In the genomic region with DNA sequence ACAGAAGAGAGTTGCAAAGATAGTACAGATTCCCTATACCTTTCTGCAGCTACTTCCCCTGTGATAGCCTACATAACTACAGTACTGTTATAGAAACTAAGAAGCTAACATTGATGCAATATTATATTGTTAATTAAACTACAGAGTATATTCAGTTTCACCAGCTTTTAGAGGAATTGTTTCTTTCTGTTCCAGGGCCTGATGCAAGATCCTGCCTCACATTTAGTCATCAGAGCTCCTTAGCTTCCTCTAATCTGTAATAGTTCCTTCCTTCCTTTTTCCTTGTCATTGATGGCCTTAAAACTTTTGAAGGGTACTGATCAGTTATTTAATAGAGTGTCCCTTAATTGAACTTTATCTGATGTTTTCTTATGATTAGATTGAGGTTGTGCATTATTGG, we compare ENCODE assay signal across 19 cellular contexts. TPM values are rescaled to one million over a fixed set of nuclear protein-coding genes. Genes with fewer than 3 reads are reported as not detected.
A peak's percentile ranks its signal among the peaks of the same experiment; 100 is the strongest.
DNase-seq lines count a peak whose midpoint lies in the region; ATAC-seq and TF ChIP-seq lines count a peak whose summit lies in the region.
"Had no signal": no experiment of that assay in that cellular context is flagged by ENCODE, and none has a peak within 500 bp of the region (broad histone marks: within the 10 kb centered on the region; RNA-seq: fewer than 3 reads in every experiment).

No MANE protein-coding gene starts in this region.

- ATAC-seq in GM18867 (IDR thresholded peaks at IDR 0.05; ENCODE audit: unreplicated experiment): no peak
- ATAC-seq: GM12878, natural killer cell had no signal

- peak overlapping the region in 5 of 8 donors; percentile 23 to 69 (median 62) for H3K27ac ChIP-seq in spleen
- H3K27ac ChIP-seq: coronary artery had no signal

- H3K4me1 ChIP-seq in spleen: peaks cover 0 to 16% (median 4%) of the 10 kb centered on the region in 6 donors

- no peak for TF ChIP-seq CTCF in spleen (IDR thresholded peaks at IDR 0.05 in 8 of 11, conservative IDR thresholded peaks at IDR 0.05 in 3 of 11)

- no peak for TF ChIP-seq POLR2A in spleen (IDR thresholded peaks at IDR 0.05)

- no peaks in the 10 kb centered on the region for H3K27me3 ChIP-seq in spleen (replicated peaks in 1 of 7)

- intact Hi-C loops in spleen (cut with DNase I; ENCODE audit: low total_unique reads): no loop called here

- H3K4me3 ChIP-seq in spleen: no peak overlapping the region
- H3K4me3 ChIP-seq: coronary artery, GM12878 had no signal

- no peaks in the 10 kb centered on the region for H3K36me3 ChIP-seq in spleen

- peak; percentile 21 to 40 for DNase-seq in Kasumi-1 (lab: John Stamatoyannopoulos, UW)
- DNase-seq in SIG-M5 treated with dmso at 0.1 percent for 504 hours (lab: John Stamatoyannopoulos, UW; ENCODE audit: unreplicated experiment): peak; percentile 64
- DNase-seq in fibroblast of gingiva (ENCODE audit: low read depth): peak; percentile 3
- DNase-seq in spleen: no peak
- DNase-seq in inferior parietal cortex (ENCODE audit: extremely low spot score): no peak
- DNase-seq in activated CD4-positive, alpha-beta T cell treated with anti-CD3 and anti-CD28 coated beads, Interleukin-2, amount 50 U/mL, for 1 hour: no peak
- DNase-seq: activated CD4-positive, alpha-beta memory T cell treated with anti-CD3 and anti-CD28 coated beads for 36 hours; activated naive CD4-positive, alpha-beta T cell treated with anti-CD3 and anti-CD28 coated beads, Interleukin-2, amount 50 U/mL, for 16 hours; erythroblast; islet precursor cell; mesendoderm; natural killer cell; NCI-H1694; NCI-H2227 treated with DMSO at 0.1 percent for 48 hours; small intestine; stimulated activated CD8-positive, alpha-beta memory T cell treated with anti-CD3 and anti-CD28 coated beads, Interleukin-4, amount 100 ng/mL, for 48 hours had no signal

- H3K9me3 ChIP-seq in spleen: no peaks in the 10 kb centered on the region

RNA-seq across cellular contexts. Expression of a gene that starts 56.8 kb away (rescaled TPM):
- 10 to 100 TPM in 4 of 7 donors, 1 to 10 TPM in 3; 5.1 to 17.3 (median 11.1) TPM for total RNA-seq in spleen
- polyA plus RNA-seq in spleen: 10 to 100 TPM; 11.3 to 18.7 (median 13.8) TPM

Comparison
In these comparisons a context has a peak if more than half of its experiments do, and no peak if none do; other contexts are left out.
1. DNase-seq: peak in Kasumi-1 (2 of 2), SIG-M5 treated with dmso at 0.1 percent for 504 hours (single experiment) and fibroblast of gingiva (single experiment); none in spleen (single experiment), inferior parietal cortex (single experiment) and activated CD4-positive, alpha-beta T cell treated with anti-CD3 and anti-CD28 coated beads, Interleukin-2, amount 50 U/mL, for 1 hour (single experiment).